In genomic region chr3:69890691-69891090, GRCh38 we compare ENCODE assay signal across 14 cellular contexts.
DNase-seq lines count a peak whose midpoint lies in the region; FAIRE-seq and TF ChIP-seq lines count a peak whose summit lies in the region.
"Had no signal": no experiment of that assay in that cellular context is flagged by ENCODE, and none has a peak within 500 bp of the region (broad histone marks: within the 10 kb centered on the region; RNA-seq: fewer than 3 reads in every experiment).

No MANE protein-coding gene starts in this region.

- H3K9me3 ChIP-seq in PC-9 (ENCODE audit: insufficient read depth, low read depth) (no peaks in the 10 kb centered on the region), small intestine (ENCODE audit: control insufficient read depth, low read depth) (no peaks in the 10 kb centered on the region)
- H3K9me3 ChIP-seq: Caco-2, MG63 had no signal

- no peaks in the 10 kb centered on the region for H4K20me1 ChIP-seq in PC-9 (ENCODE audit: insufficient read depth)

- intact Hi-C loops in PC-9 (cut with micrococcal nuclease; ENCODE audit: unreplicated experiment), result no loop called here

- H3K79me2 ChIP-seq in PC-9 (ENCODE audit: low read depth), result no peaks in the 10 kb centered on the region

- CTCF ChIA-PET in PC-9 (lab: Charles Lee), result no interaction called here

- no TSS peak for BruUV-seq in PC-9 (replicated peaks; lab: Mats Ljungman, UMichigan)

- DNase-seq in PC-9, result peak in 1 of 2 experiments; percentile 75
- peak; percentile 8 for DNase-seq in fibroblast of villous mesenchyme (ENCODE audit: low read depth)
- no peak for DNase-seq in small intestine
- DNase-seq in DMS79 (lab: John Stamatoyannopoulos, UW), result no peak
- no peak for DNase-seq in OCI-M2 (lab: John Stamatoyannopoulos, UW; ENCODE audit: unreplicated experiment)
- no peak for DNase-seq in SKM-1 (lab: John Stamatoyannopoulos, UW; ENCODE audit: unreplicated experiment)
- DNase-seq: Caco-2, NCI-H1105, NCI-H1694, NCI-H524, SW 1271 had no signal

- no peak overlapping the region for H3K4me3 ChIP-seq in PC-9
- no peak overlapping the region for H3K4me3 ChIP-seq in fibroblast of villous mesenchyme (ENCODE audit: low read depth, low read length)
- H3K4me3 ChIP-seq in small intestine (ENCODE audit: low read depth in 1 of 2, low read length in 2 of 2), result no peak overlapping the region
- H3K4me3 ChIP-seq: GM23338, MG63 had no signal

- FAIRE-seq in G401.6 (lab: Jason Lieb, UNC), result peak; percentile 89
- FAIRE-seq in small intestine (lab: Jason Lieb, UNC), result peak; percentile 36

- H3K36me3 ChIP-seq in PC-9 (ENCODE audit: low read depth), result no peaks in the 10 kb centered on the region
- H3K36me3 ChIP-seq in small intestine (ENCODE audit: control insufficient read depth in 2 of 2, insufficient read depth in 2 of 2, low read length in 2 of 2), result no peaks in the 10 kb centered on the region
- H3K36me3 ChIP-seq: MG63 had no signal

- H3K4me2 ChIP-seq in PC-9, result peak overlapping the region; percentile 17
- H3K4me2 ChIP-seq: GM23338 had no signal

- POLR2A ChIA-PET in PC-9 (lab: Charles Lee; ENCODE audit: unreplicated experiment), result interaction anchor here (0.6 kb wide), 1 partner anchor 27 kb away, joined by 3 read pairs; no protein-coding TSS in a partner anchor

- H3K4me1 ChIP-seq in PC-9 (replicated peaks; ENCODE audit: insufficient read depth) (peaks cover 23% of the 10 kb centered on the region), small intestine (ENCODE audit: control insufficient read depth in 2 of 2, insufficient read depth in 1 of 2, low read depth in 1 of 2, low read length in 1 of 2) (no peaks in the 10 kb centered on the region)
- H3K4me1 ChIP-seq: Caco-2 had no signal

- H3K27me3 ChIP-seq in PC-9 (ENCODE audit: insufficient read depth, low read depth), result no peaks in the 10 kb centered on the region
- no peaks in the 10 kb centered on the region for H3K27me3 ChIP-seq in small intestine (ENCODE audit: control insufficient read depth in 2 of 2, insufficient read depth in 2 of 2, low read length in 2 of 2)
- H3K27me3 ChIP-seq: MG63 had no signal

- peaks cover 9% of the 10 kb centered on the region for H3F3A ChIP-seq in PC-9 (ENCODE audit: insufficient read depth, low read depth)

- H3K27ac ChIP-seq in PC-9 (peak overlapping the region; percentile 43), small intestine (ENCODE audit: low read depth in 1 of 2, low read length in 1 of 2) (no peak overlapping the region)

- H3K9me2 ChIP-seq in PC-9 (ENCODE audit: insufficient read depth), result no peaks in the 10 kb centered on the region

- WGBS in small intestine, 3 donors, result 82 to 86% (median 84%) methylated on average over 2 of the region's 2 CpGs

- no peak for TF ChIP-seq CTCF in PC-9 (conservative IDR thresholded peaks at IDR 0.05)
- no peak for TF ChIP-seq CTCF in fibroblast of villous mesenchyme (IDR thresholded peaks at IDR 0.05; ENCODE audit: insufficient read depth, low read depth, low read length)

- no peak overlapping the region for H2AFZ ChIP-seq in PC-9
- H2AFZ ChIP-seq: GM23338 had no signal
